Comparison of ENCODE assay signal across 1 cellular context in the genomic region with DNA sequence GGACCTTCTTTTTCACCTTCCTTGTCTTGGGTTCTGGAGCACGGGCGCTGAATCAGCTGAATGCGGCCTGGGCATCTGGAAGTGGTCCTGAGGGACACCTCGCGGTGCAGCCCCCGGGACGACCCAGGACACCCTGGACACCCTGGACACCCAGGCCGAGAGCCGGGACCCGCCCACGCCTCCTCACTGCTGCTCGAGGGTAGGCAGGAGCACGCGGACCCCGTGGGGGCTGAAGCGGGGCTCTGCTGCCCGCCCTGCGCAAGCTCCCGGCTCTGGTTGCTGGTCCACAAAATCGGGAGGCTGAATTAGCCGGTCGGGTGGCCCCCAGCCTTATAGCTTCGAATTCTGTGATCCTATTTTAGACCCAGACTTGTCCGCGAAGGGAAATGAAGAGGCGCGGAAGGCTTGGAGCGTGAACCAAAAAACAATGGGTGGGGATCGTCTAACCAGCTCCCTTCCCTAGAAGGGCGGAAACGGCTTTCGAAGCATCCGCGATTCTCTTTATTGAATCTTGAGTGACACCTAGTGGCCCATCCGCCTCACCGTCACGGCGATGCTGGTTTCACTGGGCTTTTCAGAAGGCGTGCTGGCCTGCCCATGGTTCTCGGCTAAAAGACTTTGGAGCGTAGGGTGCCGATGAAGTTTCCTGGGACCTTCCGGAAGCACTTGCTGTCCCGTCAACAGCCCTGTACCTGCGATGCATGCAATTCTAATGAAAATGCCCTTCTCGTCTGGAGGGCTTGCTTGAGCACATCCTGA.
A peak's percentile ranks its signal among the peaks of the same experiment; 100 is the strongest.
TF ChIP-seq lines count a peak whose summit lies in the region.

No MANE protein-coding gene starts in this region.

TF ChIP-seq in K562, 482 proteins besides CTCF, POLR2A, EP300 and RAD21 (continued from another document and continues in another):
- TF ChIP-seq, protein P1, sequence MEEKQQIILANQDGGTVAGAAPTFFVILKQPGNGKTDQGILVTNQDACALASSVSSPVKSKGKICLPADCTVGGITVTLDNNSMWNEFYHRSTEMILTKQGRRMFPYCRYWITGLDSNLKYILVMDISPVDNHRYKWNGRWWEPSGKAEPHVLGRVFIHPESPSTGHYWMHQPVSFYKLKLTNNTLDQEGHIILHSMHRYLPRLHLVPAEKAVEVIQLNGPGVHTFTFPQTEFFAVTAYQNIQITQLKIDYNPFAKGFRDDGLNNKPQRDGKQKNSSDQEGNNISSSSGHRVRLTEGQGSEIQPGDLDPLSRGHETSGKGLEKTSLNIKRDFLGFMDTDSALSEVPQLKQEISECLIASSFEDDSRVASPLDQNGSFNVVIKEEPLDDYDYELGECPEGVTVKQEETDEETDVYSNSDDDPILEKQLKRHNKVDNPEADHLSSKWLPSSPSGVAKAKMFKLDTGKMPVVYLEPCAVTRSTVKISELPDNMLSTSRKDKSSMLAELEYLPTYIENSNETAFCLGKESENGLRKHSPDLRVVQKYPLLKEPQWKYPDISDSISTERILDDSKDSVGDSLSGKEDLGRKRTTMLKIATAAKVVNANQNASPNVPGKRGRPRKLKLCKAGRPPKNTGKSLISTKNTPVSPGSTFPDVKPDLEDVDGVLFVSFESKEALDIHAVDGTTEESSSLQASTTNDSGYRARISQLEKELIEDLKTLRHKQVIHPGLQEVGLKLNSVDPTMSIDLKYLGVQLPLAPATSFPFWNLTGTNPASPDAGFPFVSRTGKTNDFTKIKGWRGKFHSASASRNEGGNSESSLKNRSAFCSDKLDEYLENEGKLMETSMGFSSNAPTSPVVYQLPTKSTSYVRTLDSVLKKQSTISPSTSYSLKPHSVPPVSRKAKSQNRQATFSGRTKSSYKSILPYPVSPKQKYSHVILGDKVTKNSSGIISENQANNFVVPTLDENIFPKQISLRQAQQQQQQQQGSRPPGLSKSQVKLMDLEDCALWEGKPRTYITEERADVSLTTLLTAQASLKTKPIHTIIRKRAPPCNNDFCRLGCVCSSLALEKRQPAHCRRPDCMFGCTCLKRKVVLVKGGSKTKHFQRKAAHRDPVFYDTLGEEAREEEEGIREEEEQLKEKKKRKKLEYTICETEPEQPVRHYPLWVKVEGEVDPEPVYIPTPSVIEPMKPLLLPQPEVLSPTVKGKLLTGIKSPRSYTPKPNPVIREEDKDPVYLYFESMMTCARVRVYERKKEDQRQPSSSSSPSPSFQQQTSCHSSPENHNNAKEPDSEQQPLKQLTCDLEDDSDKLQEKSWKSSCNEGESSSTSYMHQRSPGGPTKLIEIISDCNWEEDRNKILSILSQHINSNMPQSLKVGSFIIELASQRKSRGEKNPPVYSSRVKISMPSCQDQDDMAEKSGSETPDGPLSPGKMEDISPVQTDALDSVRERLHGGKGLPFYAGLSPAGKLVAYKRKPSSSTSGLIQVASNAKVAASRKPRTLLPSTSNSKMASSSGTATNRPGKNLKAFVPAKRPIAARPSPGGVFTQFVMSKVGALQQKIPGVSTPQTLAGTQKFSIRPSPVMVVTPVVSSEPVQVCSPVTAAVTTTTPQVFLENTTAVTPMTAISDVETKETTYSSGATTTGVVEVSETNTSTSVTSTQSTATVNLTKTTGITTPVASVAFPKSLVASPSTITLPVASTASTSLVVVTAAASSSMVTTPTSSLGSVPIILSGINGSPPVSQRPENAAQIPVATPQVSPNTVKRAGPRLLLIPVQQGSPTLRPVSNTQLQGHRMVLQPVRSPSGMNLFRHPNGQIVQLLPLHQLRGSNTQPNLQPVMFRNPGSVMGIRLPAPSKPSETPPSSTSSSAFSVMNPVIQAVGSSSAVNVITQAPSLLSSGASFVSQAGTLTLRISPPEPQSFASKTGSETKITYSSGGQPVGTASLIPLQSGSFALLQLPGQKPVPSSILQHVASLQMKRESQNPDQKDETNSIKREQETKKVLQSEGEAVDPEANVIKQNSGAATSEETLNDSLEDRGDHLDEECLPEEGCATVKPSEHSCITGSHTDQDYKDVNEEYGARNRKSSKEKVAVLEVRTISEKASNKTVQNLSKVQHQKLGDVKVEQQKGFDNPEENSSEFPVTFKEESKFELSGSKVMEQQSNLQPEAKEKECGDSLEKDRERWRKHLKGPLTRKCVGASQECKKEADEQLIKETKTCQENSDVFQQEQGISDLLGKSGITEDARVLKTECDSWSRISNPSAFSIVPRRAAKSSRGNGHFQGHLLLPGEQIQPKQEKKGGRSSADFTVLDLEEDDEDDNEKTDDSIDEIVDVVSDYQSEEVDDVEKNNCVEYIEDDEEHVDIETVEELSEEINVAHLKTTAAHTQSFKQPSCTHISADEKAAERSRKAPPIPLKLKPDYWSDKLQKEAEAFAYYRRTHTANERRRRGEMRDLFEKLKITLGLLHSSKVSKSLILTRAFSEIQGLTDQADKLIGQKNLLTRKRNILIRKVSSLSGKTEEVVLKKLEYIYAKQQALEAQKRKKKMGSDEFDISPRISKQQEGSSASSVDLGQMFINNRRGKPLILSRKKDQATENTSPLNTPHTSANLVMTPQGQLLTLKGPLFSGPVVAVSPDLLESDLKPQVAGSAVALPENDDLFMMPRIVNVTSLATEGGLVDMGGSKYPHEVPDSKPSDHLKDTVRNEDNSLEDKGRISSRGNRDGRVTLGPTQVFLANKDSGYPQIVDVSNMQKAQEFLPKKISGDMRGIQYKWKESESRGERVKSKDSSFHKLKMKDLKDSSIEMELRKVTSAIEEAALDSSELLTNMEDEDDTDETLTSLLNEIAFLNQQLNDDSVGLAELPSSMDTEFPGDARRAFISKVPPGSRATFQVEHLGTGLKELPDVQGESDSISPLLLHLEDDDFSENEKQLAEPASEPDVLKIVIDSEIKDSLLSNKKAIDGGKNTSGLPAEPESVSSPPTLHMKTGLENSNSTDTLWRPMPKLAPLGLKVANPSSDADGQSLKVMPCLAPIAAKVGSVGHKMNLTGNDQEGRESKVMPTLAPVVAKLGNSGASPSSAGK (IDR thresholded peaks at IDR 0.05), result peak; percentile 60; the same call in 1 of the 2 replicates
- TF ChIP-seq, protein P2, sequence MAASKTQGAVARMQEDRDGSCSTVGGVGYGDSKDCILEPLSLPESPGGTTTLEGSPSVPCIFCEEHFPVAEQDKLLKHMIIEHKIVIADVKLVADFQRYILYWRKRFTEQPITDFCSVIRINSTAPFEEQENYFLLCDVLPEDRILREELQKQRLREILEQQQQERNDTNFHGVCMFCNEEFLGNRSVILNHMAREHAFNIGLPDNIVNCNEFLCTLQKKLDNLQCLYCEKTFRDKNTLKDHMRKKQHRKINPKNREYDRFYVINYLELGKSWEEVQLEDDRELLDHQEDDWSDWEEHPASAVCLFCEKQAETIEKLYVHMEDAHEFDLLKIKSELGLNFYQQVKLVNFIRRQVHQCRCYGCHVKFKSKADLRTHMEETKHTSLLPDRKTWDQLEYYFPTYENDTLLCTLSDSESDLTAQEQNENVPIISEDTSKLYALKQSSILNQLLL (CRISPR knock-in tag; IDR thresholded peaks at IDR 0.05; ENCODE audit: borderline replicate concordance), result no peak
- TF ChIP-seq ARID1B (IDR thresholded peaks at IDR 0.05) (no peak), MYBL2 (IDR thresholded peaks at IDR 0.05; ENCODE audit: low read depth) (no peak), MYBL2 (CRISPR knock-in tag; IDR thresholded peaks at IDR 0.05; ENCODE audit: borderline replicate concordance) (no peak), PRPF4 (IDR thresholded peaks at IDR 0.05; ENCODE audit: insufficient read depth, low read depth, low read length, poor library complexity, severe bottlenecking) (no peak), ZNF75A (CRISPR knock-in tag; IDR thresholded peaks at IDR 0.05) (no peak), ZNF282 (CRISPR knock-in tag; IDR thresholded peaks at IDR 0.05) (no peak), TCF7L2 (IDR thresholded peaks at IDR 0.05; ENCODE audit: low read depth, low read length) (no peak), ZNF316 (IDR thresholded peaks at IDR 0.05) (peak; percentile 41), NFIC (IDR thresholded peaks at IDR 0.05) (no peak), ZNF174 (CRISPR knock-in tag; IDR thresholded peaks at IDR 0.05) (no peak), MEIS2 (IDR thresholded peaks at IDR 0.05; ENCODE audit: partially characterized antibody) (no peak), TCFL5 (CRISPR knock-in tag; conservative IDR thresholded peaks at IDR 0.05) (no peak), MAFK (IDR thresholded peaks at IDR 0.05; ENCODE audit: low read length) (no peak), SREBF1 (IDR thresholded peaks at IDR 0.05; ENCODE audit: borderline replicate concordance, low read depth, low read length) (no peak), ZNF133 (CRISPR knock-in tag; IDR thresholded peaks at IDR 0.05) (no peak), CEBPB (tag; IDR thresholded peaks at IDR 0.05) (no peak), WHSC1 (IDR thresholded peaks at IDR 0.05; ENCODE audit: low read length) (no peak), MTA1 (IDR thresholded peaks at IDR 0.05; ENCODE audit: borderline replicate concordance) (no peak), ARNT (IDR thresholded peaks at IDR 0.05) (no peak), IFI16 (CRISPR knock-in tag; IDR thresholded peaks at IDR 0.05) (no peak), BCL6 (CRISPR knock-in tag; IDR thresholded peaks at IDR 0.05) (no peak), RHOXF2B (CRISPR knock-in tag; conservative IDR thresholded peaks at IDR 0.05) (no peak), ZFX (CRISPR knock-in tag; IDR thresholded peaks at IDR 0.05) (no peak), ZNF431 (CRISPR knock-in tag; IDR thresholded peaks at IDR 0.05) (no peak), PHB (CRISPR knock-in tag; IDR thresholded peaks at IDR 0.05) (no peak), NEUROD1 (IDR thresholded peaks at IDR 0.05; ENCODE audit: borderline replicate concordance, low read depth, low read length, partially characterized antibody) (peak; percentile 26), PCBP1 (IDR thresholded peaks at IDR 0.05; ENCODE audit: low read depth, low read length, poor library complexity, severe bottlenecking) (no peak), CXXC5 (CRISPR knock-in tag; IDR thresholded peaks at IDR 0.05) (peak; percentile 16), SMARCA5 (IDR thresholded peaks at IDR 0.05) (no peak), DNMT1 (IDR thresholded peaks at IDR 0.05) (no peak), JUNB (CRISPR knock-in tag; conservative IDR thresholded peaks at IDR 0.05) (no peak), SMAD3 (CRISPR knock-in tag; conservative IDR thresholded peaks at IDR 0.05) (no peak)
- TF ChIP-seq, protein P3, sequence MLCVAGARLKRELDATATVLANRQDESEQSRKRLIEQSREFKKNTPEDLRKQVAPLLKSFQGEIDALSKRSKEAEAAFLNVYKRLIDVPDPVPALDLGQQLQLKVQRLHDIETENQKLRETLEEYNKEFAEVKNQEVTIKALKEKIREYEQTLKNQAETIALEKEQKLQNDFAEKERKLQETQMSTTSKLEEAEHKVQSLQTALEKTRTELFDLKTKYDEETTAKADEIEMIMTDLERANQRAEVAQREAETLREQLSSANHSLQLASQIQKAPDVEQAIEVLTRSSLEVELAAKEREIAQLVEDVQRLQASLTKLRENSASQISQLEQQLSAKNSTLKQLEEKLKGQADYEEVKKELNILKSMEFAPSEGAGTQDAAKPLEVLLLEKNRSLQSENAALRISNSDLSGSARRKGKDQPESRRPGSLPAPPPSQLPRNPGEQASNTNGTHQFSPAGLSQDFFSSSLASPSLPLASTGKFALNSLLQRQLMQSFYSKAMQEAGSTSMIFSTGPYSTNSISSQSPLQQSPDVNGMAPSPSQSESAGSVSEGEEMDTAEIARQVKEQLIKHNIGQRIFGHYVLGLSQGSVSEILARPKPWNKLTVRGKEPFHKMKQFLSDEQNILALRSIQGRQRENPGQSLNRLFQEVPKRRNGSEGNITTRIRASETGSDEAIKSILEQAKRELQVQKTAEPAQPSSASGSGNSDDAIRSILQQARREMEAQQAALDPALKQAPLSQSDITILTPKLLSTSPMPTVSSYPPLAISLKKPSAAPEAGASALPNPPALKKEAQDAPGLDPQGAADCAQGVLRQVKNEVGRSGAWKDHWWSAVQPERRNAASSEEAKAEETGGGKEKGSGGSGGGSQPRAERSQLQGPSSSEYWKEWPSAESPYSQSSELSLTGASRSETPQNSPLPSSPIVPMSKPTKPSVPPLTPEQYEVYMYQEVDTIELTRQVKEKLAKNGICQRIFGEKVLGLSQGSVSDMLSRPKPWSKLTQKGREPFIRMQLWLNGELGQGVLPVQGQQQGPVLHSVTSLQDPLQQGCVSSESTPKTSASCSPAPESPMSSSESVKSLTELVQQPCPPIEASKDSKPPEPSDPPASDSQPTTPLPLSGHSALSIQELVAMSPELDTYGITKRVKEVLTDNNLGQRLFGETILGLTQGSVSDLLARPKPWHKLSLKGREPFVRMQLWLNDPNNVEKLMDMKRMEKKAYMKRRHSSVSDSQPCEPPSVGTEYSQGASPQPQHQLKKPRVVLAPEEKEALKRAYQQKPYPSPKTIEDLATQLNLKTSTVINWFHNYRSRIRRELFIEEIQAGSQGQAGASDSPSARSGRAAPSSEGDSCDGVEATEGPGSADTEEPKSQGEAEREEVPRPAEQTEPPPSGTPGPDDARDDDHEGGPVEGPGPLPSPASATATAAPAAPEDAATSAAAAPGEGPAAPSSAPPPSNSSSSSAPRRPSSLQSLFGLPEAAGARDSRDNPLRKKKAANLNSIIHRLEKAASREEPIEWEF (CRISPR knock-in tag; IDR thresholded peaks at IDR 0.05), result no peak
- TF ChIP-seq, protein P4, sequence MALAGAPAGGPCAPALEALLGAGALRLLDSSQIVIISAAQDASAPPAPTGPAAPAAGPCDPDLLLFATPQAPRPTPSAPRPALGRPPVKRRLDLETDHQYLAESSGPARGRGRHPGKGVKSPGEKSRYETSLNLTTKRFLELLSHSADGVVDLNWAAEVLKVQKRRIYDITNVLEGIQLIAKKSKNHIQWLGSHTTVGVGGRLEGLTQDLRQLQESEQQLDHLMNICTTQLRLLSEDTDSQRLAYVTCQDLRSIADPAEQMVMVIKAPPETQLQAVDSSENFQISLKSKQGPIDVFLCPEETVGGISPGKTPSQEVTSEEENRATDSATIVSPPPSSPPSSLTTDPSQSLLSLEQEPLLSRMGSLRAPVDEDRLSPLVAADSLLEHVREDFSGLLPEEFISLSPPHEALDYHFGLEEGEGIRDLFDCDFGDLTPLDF (CRISPR knock-in tag; IDR thresholded peaks at IDR 0.05), result no peak
- TF ChIP-seq, protein P5, sequence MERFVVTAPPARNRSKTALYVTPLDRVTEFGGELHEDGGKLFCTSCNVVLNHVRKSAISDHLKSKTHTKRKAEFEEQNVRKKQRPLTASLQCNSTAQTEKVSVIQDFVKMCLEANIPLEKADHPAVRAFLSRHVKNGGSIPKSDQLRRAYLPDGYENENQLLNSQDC (CRISPR knock-in tag; IDR thresholded peaks at IDR 0.05), result no peak
